Comparison of ENCODE assay signal across 1 cellular context in the genomic region with DNA sequence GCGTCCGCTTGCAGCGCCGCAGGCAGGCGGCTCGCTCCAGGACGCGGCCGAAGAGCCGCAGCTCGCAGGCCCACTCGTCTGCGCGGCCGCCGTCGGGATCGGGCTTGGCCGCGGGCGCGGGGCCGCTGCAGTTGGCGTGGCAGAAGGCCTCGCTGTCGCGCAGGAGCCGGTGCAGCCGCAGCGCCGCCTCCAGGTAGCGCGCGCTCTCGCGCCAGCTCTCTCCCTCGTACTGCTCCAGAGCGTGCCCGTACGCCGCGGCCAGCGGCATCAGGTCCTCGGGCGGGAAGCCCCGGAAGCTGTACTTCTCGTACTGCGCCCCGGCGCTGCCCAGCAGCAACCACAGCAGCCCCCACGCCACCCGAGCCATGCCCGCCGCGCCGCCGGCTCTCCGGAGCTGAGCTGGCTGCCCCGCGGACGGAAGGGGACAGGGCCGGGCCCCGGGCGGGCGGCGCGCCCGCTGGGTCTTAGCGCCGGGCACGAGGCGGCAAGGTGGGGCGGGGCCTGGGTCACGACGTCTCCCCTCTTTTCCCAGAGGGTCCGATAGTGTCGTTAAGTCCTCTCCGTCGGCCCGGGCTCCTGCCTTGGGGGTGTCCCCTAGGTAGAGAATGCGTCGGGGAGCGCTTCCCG.
A peak's percentile ranks its signal among the peaks of the same experiment; 100 is the strongest.
TF ChIP-seq lines count a peak whose summit lies in the region.

A gene with protein sequence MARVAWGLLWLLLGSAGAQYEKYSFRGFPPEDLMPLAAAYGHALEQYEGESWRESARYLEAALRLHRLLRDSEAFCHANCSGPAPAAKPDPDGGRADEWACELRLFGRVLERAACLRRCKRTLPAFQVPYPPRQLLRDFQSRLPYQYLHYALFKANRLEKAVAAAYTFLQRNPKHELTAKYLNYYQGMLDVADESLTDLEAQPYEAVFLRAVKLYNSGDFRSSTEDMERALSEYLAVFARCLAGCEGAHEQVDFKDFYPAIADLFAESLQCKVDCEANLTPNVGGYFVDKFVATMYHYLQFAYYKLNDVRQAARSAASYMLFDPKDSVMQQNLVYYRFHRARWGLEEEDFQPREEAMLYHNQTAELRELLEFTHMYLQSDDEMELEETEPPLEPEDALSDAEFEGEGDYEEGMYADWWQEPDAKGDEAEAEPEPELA (minus strand): TSS at position 401 of the 627 bp plus-strand sequence. CDS start 34 bp downstream, at position 367.

TF ChIP-seq in GM12878, 131 proteins besides CTCF, POLR2A, EP300 and RAD21 (continued from another document and continues in another):
- TF ChIP-seq, protein P1, sequence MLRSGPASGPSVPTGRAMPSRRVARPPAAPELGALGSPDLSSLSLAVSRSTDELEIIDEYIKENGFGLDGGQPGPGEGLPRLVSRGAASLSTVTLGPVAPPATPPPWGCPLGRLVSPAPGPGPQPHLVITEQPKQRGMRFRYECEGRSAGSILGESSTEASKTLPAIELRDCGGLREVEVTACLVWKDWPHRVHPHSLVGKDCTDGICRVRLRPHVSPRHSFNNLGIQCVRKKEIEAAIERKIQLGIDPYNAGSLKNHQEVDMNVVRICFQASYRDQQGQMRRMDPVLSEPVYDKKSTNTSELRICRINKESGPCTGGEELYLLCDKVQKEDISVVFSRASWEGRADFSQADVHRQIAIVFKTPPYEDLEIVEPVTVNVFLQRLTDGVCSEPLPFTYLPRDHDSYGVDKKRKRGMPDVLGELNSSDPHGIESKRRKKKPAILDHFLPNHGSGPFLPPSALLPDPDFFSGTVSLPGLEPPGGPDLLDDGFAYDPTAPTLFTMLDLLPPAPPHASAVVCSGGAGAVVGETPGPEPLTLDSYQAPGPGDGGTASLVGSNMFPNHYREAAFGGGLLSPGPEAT (IDR thresholded peaks at IDR 0.05; ENCODE audit: low read depth): no peak
- TF ChIP-seq DPF2 (IDR thresholded peaks at IDR 0.05) (peak; percentile 92), HDAC2 (IDR thresholded peaks at IDR 0.05) (no peak), STAT1 (conservative IDR thresholded peaks at IDR 0.05) (no peak), RFX5 (IDR thresholded peaks at IDR 0.05; ENCODE audit: low read depth, low read length) (no peak), SUPT20H (IDR thresholded peaks at IDR 0.05; ENCODE audit: borderline replicate concordance, control insufficient read depth, low read depth, low read length) (no peak), RBBP5 (conservative IDR thresholded peaks at IDR 0.05) (no peak), ZZZ3 (IDR thresholded peaks at IDR 0.05; ENCODE audit: control insufficient read depth, insufficient read length, low read depth) (no peak), MXI1 (IDR thresholded peaks at IDR 0.05; ENCODE audit: low read depth, low read length) (peak; percentile 58; the same call in 1 of the 2 replicates), CHD4 (IDR thresholded peaks at IDR 0.05) (no peak), RELA (IDR thresholded peaks at IDR 0.05; ENCODE audit: borderline replicate concordance, partially characterized antibody) (no peak), WRNIP1 (IDR thresholded peaks at IDR 0.05; ENCODE audit: borderline replicate concordance, low read depth, low read length) (no peak), RCOR1 (conservative IDR thresholded peaks at IDR 0.05; ENCODE audit: low read depth, low read length) (no peak), SREBF1 (IDR thresholded peaks at IDR 0.05; ENCODE audit: low read length) (no peak), ASH2L (IDR thresholded peaks at IDR 0.05; ENCODE audit: borderline replicate concordance, low read depth) (no peak), NR2C2 (IDR thresholded peaks at IDR 0.05; ENCODE audit: borderline replicate concordance, control insufficient read depth, insufficient read length, low read depth) (no peak), ATF7 (IDR thresholded peaks at IDR 0.05; ENCODE audit: low read depth) (no peak), SMC3 (IDR thresholded peaks at IDR 0.05; ENCODE audit: borderline replicate concordance, low read length) (0 out of 2 replicates have a peak, but pooled peaks have one; percentile 4), SIX5 (IDR thresholded peaks at IDR 0.05; ENCODE audit: low read depth, low read length, severe bottlenecking) (no peak), ETV6 (conservative IDR thresholded peaks at IDR 0.05 in 1 of 2, IDR thresholded peaks at IDR 0.05 in 1 of 2; ENCODE audit: borderline replicate concordance in 1 of 2, low read depth in 1 of 2) (no peak), LARP7 (IDR thresholded peaks at IDR 0.05) (peak; percentile 83), YBX1 (IDR thresholded peaks at IDR 0.05) (no peak), BCL11A (IDR thresholded peaks at IDR 0.05; ENCODE audit: low read depth, low read length) (no peak), PAX5 (IDR thresholded peaks at IDR 0.05; ENCODE audit: borderline replicate concordance, low read depth, low read length) (0 out of 2 replicates have a peak, but pooled peaks have one; percentile 12), SMARCA5 (IDR thresholded peaks at IDR 0.05) (peak; percentile 91), SREBF2 (IDR thresholded peaks at IDR 0.05; ENCODE audit: low read length) (no peak)
- TF ChIP-seq, protein P2, sequence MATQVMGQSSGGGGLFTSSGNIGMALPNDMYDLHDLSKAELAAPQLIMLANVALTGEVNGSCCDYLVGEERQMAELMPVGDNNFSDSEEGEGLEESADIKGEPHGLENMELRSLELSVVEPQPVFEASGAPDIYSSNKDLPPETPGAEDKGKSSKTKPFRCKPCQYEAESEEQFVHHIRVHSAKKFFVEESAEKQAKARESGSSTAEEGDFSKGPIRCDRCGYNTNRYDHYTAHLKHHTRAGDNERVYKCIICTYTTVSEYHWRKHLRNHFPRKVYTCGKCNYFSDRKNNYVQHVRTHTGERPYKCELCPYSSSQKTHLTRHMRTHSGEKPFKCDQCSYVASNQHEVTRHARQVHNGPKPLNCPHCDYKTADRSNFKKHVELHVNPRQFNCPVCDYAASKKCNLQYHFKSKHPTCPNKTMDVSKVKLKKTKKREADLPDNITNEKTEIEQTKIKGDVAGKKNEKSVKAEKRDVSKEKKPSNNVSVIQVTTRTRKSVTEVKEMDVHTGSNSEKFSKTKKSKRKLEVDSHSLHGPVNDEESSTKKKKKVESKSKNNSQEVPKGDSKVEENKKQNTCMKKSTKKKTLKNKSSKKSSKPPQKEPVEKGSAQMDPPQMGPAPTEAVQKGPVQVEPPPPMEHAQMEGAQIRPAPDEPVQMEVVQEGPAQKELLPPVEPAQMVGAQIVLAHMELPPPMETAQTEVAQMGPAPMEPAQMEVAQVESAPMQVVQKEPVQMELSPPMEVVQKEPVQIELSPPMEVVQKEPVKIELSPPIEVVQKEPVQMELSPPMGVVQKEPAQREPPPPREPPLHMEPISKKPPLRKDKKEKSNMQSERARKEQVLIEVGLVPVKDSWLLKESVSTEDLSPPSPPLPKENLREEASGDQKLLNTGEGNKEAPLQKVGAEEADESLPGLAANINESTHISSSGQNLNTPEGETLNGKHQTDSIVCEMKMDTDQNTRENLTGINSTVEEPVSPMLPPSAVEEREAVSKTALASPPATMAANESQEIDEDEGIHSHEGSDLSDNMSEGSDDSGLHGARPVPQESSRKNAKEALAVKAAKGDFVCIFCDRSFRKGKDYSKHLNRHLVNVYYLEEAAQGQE (IDR thresholded peaks at IDR 0.05; ENCODE audit: low read depth, low read length): no peak
- TF ChIP-seq, protein P3, sequence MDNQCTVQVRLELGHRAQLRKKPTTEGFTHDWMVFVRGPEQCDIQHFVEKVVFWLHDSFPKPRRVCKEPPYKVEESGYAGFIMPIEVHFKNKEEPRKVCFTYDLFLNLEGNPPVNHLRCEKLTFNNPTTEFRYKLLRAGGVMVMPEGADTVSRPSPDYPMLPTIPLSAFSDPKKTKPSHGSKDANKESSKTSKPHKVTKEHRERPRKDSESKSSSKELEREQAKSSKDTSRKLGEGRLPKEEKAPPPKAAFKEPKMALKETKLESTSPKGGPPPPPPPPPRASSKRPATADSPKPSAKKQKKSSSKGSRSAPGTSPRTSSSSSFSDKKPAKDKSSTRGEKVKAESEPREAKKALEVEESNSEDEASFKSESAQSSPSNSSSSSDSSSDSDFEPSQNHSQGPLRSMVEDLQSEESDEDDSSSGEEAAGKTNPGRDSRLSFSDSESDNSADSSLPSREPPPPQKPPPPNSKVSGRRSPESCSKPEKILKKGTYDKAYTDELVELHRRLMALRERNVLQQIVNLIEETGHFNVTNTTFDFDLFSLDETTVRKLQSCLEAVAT (IDR thresholded peaks at IDR 0.05): no peak
- TF ChIP-seq, protein P4, sequence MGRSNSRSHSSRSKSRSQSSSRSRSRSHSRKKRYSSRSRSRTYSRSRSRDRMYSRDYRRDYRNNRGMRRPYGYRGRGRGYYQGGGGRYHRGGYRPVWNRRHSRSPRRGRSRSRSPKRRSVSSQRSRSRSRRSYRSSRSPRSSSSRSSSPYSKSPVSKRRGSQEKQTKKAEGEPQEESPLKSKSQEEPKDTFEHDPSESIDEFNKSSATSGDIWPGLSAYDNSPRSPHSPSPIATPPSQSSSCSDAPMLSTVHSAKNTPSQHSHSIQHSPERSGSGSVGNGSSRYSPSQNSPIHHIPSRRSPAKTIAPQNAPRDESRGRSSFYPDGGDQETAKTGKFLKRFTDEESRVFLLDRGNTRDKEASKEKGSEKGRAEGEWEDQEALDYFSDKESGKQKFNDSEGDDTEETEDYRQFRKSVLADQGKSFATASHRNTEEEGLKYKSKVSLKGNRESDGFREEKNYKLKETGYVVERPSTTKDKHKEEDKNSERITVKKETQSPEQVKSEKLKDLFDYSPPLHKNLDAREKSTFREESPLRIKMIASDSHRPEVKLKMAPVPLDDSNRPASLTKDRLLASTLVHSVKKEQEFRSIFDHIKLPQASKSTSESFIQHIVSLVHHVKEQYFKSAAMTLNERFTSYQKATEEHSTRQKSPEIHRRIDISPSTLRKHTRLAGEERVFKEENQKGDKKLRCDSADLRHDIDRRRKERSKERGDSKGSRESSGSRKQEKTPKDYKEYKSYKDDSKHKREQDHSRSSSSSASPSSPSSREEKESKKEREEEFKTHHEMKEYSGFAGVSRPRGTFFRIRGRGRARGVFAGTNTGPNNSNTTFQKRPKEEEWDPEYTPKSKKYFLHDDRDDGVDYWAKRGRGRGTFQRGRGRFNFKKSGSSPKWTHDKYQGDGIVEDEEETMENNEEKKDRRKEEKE (IDR thresholded peaks at IDR 0.05): no peak
- TF ChIP-seq, protein P5, sequence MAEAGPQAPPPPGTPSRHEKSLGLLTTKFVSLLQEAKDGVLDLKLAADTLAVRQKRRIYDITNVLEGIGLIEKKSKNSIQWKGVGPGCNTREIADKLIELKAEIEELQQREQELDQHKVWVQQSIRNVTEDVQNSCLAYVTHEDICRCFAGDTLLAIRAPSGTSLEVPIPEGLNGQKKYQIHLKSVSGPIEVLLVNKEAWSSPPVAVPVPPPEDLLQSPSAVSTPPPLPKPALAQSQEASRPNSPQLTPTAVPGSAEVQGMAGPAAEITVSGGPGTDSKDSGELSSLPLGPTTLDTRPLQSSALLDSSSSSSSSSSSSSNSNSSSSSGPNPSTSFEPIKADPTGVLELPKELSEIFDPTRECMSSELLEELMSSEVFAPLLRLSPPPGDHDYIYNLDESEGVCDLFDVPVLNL (IDR thresholded peaks at IDR 0.05; ENCODE audit: low read depth, low read length): no peak
- TF ChIP-seq, protein P6, sequence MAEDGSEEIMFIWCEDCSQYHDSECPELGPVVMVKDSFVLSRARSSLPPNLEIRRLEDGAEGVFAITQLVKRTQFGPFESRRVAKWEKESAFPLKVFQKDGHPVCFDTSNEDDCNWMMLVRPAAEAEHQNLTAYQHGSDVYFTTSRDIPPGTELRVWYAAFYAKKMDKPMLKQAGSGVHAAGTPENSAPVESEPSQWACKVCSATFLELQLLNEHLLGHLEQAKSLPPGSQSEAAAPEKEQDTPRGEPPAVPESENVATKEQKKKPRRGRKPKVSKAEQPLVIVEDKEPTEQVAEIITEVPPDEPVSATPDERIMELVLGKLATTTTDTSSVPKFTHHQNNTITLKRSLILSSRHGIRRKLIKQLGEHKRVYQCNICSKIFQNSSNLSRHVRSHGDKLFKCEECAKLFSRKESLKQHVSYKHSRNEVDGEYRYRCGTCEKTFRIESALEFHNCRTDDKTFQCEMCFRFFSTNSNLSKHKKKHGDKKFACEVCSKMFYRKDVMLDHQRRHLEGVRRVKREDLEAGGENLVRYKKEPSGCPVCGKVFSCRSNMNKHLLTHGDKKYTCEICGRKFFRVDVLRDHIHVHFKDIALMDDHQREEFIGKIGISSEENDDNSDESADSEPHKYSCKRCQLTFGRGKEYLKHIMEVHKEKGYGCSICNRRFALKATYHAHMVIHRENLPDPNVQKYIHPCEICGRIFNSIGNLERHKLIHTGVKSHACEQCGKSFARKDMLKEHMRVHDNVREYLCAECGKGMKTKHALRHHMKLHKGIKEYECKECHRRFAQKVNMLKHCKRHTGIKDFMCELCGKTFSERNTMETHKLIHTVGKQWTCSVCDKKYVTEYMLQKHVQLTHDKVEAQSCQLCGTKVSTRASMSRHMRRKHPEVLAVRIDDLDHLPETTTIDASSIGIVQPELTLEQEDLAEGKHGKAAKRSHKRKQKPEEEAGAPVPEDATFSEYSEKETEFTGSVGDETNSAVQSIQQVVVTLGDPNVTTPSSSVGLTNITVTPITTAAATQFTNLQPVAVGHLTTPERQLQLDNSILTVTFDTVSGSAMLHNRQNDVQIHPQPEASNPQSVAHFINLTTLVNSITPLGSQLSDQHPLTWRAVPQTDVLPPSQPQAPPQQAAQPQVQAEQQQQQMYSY (CRISPR knock-in tag; IDR thresholded peaks at IDR 0.05): no peak
- TF ChIP-seq, protein P7, sequence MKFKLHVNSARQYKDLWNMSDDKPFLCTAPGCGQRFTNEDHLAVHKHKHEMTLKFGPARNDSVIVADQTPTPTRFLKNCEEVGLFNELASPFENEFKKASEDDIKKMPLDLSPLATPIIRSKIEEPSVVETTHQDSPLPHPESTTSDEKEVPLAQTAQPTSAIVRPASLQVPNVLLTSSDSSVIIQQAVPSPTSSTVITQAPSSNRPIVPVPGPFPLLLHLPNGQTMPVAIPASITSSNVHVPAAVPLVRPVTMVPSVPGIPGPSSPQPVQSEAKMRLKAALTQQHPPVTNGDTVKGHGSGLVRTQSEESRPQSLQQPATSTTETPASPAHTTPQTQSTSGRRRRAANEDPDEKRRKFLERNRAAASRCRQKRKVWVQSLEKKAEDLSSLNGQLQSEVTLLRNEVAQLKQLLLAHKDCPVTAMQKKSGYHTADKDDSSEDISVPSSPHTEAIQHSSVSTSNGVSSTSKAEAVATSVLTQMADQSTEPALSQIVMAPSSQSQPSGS (IDR thresholded peaks at IDR 0.05; ENCODE audit: low read length): no peak
- TF ChIP-seq, protein P8, sequence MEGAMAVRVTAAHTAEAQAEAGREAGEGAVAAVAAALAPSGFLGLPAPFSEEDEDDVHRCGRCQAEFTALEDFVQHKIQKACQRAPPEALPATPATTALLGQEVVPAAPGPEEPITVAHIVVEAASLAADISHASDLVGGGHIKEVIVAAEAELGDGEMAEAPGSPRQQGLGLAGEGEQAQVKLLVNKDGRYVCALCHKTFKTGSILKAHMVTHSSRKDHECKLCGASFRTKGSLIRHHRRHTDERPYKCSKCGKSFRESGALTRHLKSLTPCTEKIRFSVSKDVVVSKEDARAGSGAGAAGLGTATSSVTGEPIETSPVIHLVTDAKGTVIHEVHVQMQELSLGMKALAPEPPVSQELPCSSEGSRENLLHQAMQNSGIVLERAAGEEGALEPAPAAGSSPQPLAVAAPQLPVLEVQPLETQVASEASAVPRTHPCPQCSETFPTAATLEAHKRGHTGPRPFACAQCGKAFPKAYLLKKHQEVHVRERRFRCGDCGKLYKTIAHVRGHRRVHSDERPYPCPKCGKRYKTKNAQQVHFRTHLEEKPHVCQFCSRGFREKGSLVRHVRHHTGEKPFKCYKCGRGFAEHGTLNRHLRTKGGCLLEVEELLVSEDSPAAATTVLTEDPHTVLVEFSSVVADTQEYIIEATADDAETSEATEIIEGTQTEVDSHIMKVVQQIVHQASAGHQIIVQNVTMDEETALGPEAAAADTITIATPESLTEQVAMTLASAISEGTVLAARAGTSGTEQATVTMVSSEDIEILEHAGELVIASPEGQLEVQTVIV (IDR thresholded peaks at IDR 0.05; ENCODE audit: borderline replicate concordance, partially characterized antibody): no peak
- TF ChIP-seq, protein P9, sequence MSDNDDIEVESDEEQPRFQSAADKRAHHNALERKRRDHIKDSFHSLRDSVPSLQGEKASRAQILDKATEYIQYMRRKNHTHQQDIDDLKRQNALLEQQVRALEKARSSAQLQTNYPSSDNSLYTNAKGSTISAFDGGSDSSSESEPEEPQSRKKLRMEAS (IDR thresholded peaks at IDR 0.05; ENCODE audit: low read depth, low read length): peak; percentile 30
